ENCODE assay signal across 1 cellular context in genomic region chr5:31581498-31582099, GRCh38.
TF ChIP-seq lines count a peak whose summit lies in the region.

No MANE protein-coding gene starts in this region.

TF ChIP-seq in endothelial cell of umbilical vein, 7 proteins besides CTCF, POLR2A, EP300 and RAD21:
- TF ChIP-seq FOS (IDR thresholded peaks at IDR 0.05; ENCODE audit: borderline replicate concordance, insufficient read depth, low read length) (no peak), MAX (IDR thresholded peaks at IDR 0.05; ENCODE audit: insufficient read depth, insufficient read length) (no peak), MYC (IDR thresholded peaks at IDR 0.05; ENCODE audit: low read depth, low read length) (no peak), JUN (IDR thresholded peaks at IDR 0.05; ENCODE audit: borderline replicate concordance, insufficient read depth, insufficient read length, low read depth) (no peak), EZH2 (IDR thresholded peaks at IDR 0.05; ENCODE audit: borderline replicate concordance, low read depth, low read length, severe bottlenecking) (no peak), POLR2AphosphoS5 (IDR thresholded peaks at IDR 0.05; ENCODE audit: insufficient read depth, low read depth, low read length) (no peak), GATA2 (IDR thresholded peaks at IDR 0.05; ENCODE audit: insufficient read depth, insufficient read length, low read depth, low read length) (no peak)
